Comparison of ENCODE assay signal across 9 cellular contexts in the genomic region with DNA sequence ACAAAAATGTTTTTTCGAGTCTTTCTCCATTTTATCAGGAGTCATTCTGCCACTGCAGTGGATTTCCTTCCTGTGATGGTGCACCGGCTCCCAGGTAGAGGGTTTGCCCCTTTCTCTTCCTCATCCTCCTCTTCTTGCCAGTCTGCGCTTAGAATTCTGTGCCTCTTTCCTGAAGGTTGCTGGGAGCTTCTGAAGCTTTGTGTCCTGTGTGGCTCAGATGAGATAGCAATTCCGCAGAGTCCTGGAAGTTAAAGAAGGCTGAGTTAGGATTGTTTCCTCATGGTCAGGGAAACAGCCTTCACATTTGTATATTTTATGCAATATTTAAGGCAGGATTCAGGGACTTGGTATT. TPM values are rescaled to one million over a fixed set of nuclear protein-coding genes. Genes with fewer than 3 reads are reported as not detected.
DNase-seq lines count a peak whose midpoint lies in the region; ATAC-seq, FAIRE-seq and TF ChIP-seq lines count a peak whose summit lies in the region.
"Had no signal": no experiment of that assay in that cellular context is flagged by ENCODE, and none has a peak within 500 bp of the region (broad histone marks: within the 10 kb centered on the region; RNA-seq: fewer than 3 reads in every experiment).

No MANE protein-coding gene starts in this region.

- no peaks in the 10 kb centered on the region for H3K27me3 ChIP-seq in GM23338 (ENCODE audit: insufficient read depth)
- H3K27me3 ChIP-seq in right cardiac atrium (ENCODE audit: control insufficient read depth, insufficient read depth): no peaks in the 10 kb centered on the region

- no peaks in the 10 kb centered on the region for H3K9me3 ChIP-seq in right cardiac atrium (ENCODE audit: control insufficient read depth, low read length)

- H3K4me1 ChIP-seq in GM23338 (ENCODE audit: insufficient read depth): no peaks in the 10 kb centered on the region; the same call in 1 of the 2 replicates
- no peaks in the 10 kb centered on the region for H3K4me1 ChIP-seq in right cardiac atrium (ENCODE audit: control insufficient read depth, insufficient read depth, low read length)

- H3F3A ChIP-seq in GM23338 (replicated peaks; ENCODE audit: low read depth): no peaks in the 10 kb centered on the region

- DNase-seq in GM23338 (ENCODE audit: low spot score) (no peak), right cardiac atrium (no peak), sciatic nerve (ENCODE audit: low spot score) (no peak), T-helper 1 cell (no peak), LoVo (ENCODE audit: low spot score) (no peak), GM12891 (ENCODE audit: insufficient read length, low spot score) (no peak)
- no peak for DNase-seq in activated naive CD8-positive, alpha-beta T cell treated with anti-CD3 and anti-CD28 coated beads, Interleukin-2, amount 50 U/mL, for 24 hours
- no peak for DNase-seq in activated CD4-positive, alpha-beta memory T cell treated with anti-CD3 and anti-CD28 coated beads, Interleukin-2, amount 10 ng/mL, durations not matched to agents 7 days and 5 days

- intact Hi-C loops in right cardiac atrium (cut with DNase I) (loop anchor here in 3 of 4 donors (5.0 to 10.0 kb wide), 2 partner anchors 61 to 63 kb away; no protein-coding TSS in a partner anchor), sciatic nerve (cut with DNase I) (no loop called here)

- no peaks in the 10 kb centered on the region for H3K36me3 Mint-ChIP-seq in GM23338 (ENCODE audit: low read depth)
- no peaks in the 10 kb centered on the region for H3K36me3 Mint-ChIP-seq in activated naive CD8-positive, alpha-beta T cell treated with anti-CD3 and anti-CD28 coated beads, Interleukin-2, amount 50 U/mL, for 24 hours (ENCODE audit: low read depth)
- no peaks in the 10 kb centered on the region for H3K36me3 Mint-ChIP-seq in activated CD4-positive, alpha-beta memory T cell treated with anti-CD3 and anti-CD28 coated beads, Interleukin-2, amount 10 ng/mL, durations not matched to agents 7 days and 5 days (ENCODE audit: low read depth)

- no peaks in the 10 kb centered on the region for H3K36me3 ChIP-seq in GM23338 (ENCODE audit: insufficient read depth)

- H3K79me2 ChIP-seq in GM23338 (replicated peaks; ENCODE audit: insufficient read depth): no peaks in the 10 kb centered on the region

- H3K27ac ChIP-seq in GM23338 (ENCODE audit: low read depth) (no peak overlapping the region), right cardiac atrium (ENCODE audit: low read length) (peak overlapping the region; percentile 80)

- H4K20me1 ChIP-seq in GM23338 (replicated peaks; ENCODE audit: insufficient read depth): no peaks in the 10 kb centered on the region

- TF ChIP-seq CTCF in GM23338 (conservative IDR thresholded peaks at IDR 0.05; ENCODE audit: low read depth in 2 of 2): no peak

- H3K4me3 ChIP-seq in GM23338 (peak overlapping the region; percentile 43; the same call in 1 of the 2 replicates), right cardiac atrium (ENCODE audit: low read length) (peak overlapping the region; percentile 69)

- POLR2A ChIA-PET in activated CD4-positive, alpha-beta memory T cell treated with anti-CD3 and anti-CD28 coated beads, Interleukin-2, amount 10 ng/mL, durations not matched to agents 7 days and 5 days (lab: Charles Lee): no interaction called here

- H3K4me1 Mint-ChIP-seq in GM23338: no peaks in the 10 kb centered on the region; the same call in 2 of the 3 replicates
- H3K4me1 Mint-ChIP-seq in activated naive CD8-positive, alpha-beta T cell treated with anti-CD3 and anti-CD28 coated beads, Interleukin-2, amount 50 U/mL, for 24 hours: peaks cover 23% of the 10 kb centered on the region
- peaks cover 10% of the 10 kb centered on the region for H3K4me1 Mint-ChIP-seq in activated CD4-positive, alpha-beta memory T cell treated with anti-CD3 and anti-CD28 coated beads, Interleukin-2, amount 10 ng/mL, durations not matched to agents 7 days and 5 days

- no peak overlapping the region for H3K4me3 Mint-ChIP-seq in GM23338
- H3K4me3 Mint-ChIP-seq in activated naive CD8-positive, alpha-beta T cell treated with anti-CD3 and anti-CD28 coated beads, Interleukin-2, amount 50 U/mL, for 24 hours: peak overlapping the region; percentile 13
- H3K4me3 Mint-ChIP-seq in activated CD4-positive, alpha-beta memory T cell treated with anti-CD3 and anti-CD28 coated beads, Interleukin-2, amount 10 ng/mL, durations not matched to agents 7 days and 5 days: no peak overlapping the region

- CTCF ChIA-PET in activated CD4-positive, alpha-beta memory T cell treated with anti-CD3 and anti-CD28 coated beads, Interleukin-2, amount 10 ng/mL, durations not matched to agents 7 days and 5 days (lab: Charles Lee): interaction anchor here (0.6 to 2.1 kb wide), 5 partner anchors 9 to 244 kb away, joined by 3 to 11 read pairs (median 5); partner anchors contain the start of gene TEX12

- FAIRE-seq in GM12891 (lab: Jason Lieb, UNC): no peak
- FAIRE-seq: bronchial epithelial cell had no signal

- H2AFZ ChIP-seq in GM23338: no peak overlapping the region

- no peaks in the 10 kb centered on the region for H3K9me3 Mint-ChIP-seq in GM23338
- H3K9me3 Mint-ChIP-seq in activated naive CD8-positive, alpha-beta T cell treated with anti-CD3 and anti-CD28 coated beads, Interleukin-2, amount 50 U/mL, for 24 hours: no peaks in the 10 kb centered on the region
- no peaks in the 10 kb centered on the region for H3K9me3 Mint-ChIP-seq in activated CD4-positive, alpha-beta memory T cell treated with anti-CD3 and anti-CD28 coated beads, Interleukin-2, amount 10 ng/mL, durations not matched to agents 7 days and 5 days

- no peak overlapping the region for H3K27ac Mint-ChIP-seq in GM23338
- no peak overlapping the region for H3K27ac Mint-ChIP-seq in activated naive CD8-positive, alpha-beta T cell treated with anti-CD3 and anti-CD28 coated beads, Interleukin-2, amount 50 U/mL, for 24 hours
- H3K27ac Mint-ChIP-seq in activated CD4-positive, alpha-beta memory T cell treated with anti-CD3 and anti-CD28 coated beads, Interleukin-2, amount 10 ng/mL, durations not matched to agents 7 days and 5 days: no peak overlapping the region

- peak overlapping the region; percentile 71 for H3K4me2 ChIP-seq in GM23338

- no peaks in the 10 kb centered on the region for H3K9me2 ChIP-seq in GM23338 (ENCODE audit: insufficient read depth)

- no peak for ATAC-seq in GM23338
- ATAC-seq in activated naive CD8-positive, alpha-beta T cell treated with anti-CD3 and anti-CD28 coated beads, Interleukin-2, amount 50 U/mL, for 24 hours: no peak
- ATAC-seq in right cardiac atrium: peak; percentile 52 to 58
- peak; percentile 51 for ATAC-seq in sciatic nerve

- no peak for TF ChIP-seq POLR2A in GM12891 (IDR thresholded peaks at IDR 0.05; ENCODE audit: low read depth, low read length)

- 6% methylated on average over 4 of the region's 4 CpGs for WGBS in right cardiac atrium

- H3K27me3 Mint-ChIP-seq in GM23338 (ENCODE audit: insufficient read depth, low read depth, poor library complexity): peaks cover 4% of the 10 kb centered on the region
- H3K27me3 Mint-ChIP-seq in activated naive CD8-positive, alpha-beta T cell treated with anti-CD3 and anti-CD28 coated beads, Interleukin-2, amount 50 U/mL, for 24 hours: peaks cover 30% of the 10 kb centered on the region
- peaks cover 27% of the 10 kb centered on the region for H3K27me3 Mint-ChIP-seq in activated CD4-positive, alpha-beta memory T cell treated with anti-CD3 and anti-CD28 coated beads, Interleukin-2, amount 10 ng/mL, durations not matched to agents 7 days and 5 days

TF ChIP-seq in GM12891, 5 proteins besides CTCF, POLR2A, EP300 and RAD21:
- TF ChIP-seq TAF1 (IDR thresholded peaks at IDR 0.05; ENCODE audit: low read depth, low read length) (no peak), PAX5 (IDR thresholded peaks at IDR 0.05; ENCODE audit: insufficient read depth, low read length, severe bottlenecking) (no peak), POLR2AphosphoS5 (IDR thresholded peaks at IDR 0.05; ENCODE audit: low read depth, low read length) (no peak), POU2F2 (IDR thresholded peaks at IDR 0.05; ENCODE audit: low read depth, low read length) (no peak), SPI1 (IDR thresholded peaks at IDR 0.05; ENCODE audit: low read depth, low read length) (no peak)
TF ChIP-seq in GM12891: peak in this region for 0.

RNA-seq across cellular contexts. Expression of gene BCO2, which starts 0.3 kb away (rescaled TPM):
- total RNA-seq in GM23338 (2014; rRNA removed; shearing (Covaris generic)): 0.63 and 1.4 TPM in 2 replicates
- polyA plus RNA-seq in GM23338 (2016; fragmentation: Nextera tagmentation; extraction: Ambion mirVana) (0.59 and 1.1 TPM in 2 replicates), right cardiac atrium (70.8 TPM)
- total RNA-seq in right cardiac atrium (100 to 1,000 TPM in 2 of 4 donors, 10 to 100 TPM in 2; 78.3 to 147 (median 96.8) TPM), sciatic nerve (15.6 TPM)
- 1 to 10 TPM; 1.0 to 1.4 TPM for total RNA-seq in activated CD4-positive, alpha-beta memory T cell treated with anti-CD3 and anti-CD28 coated beads, Interleukin-2, amount 10 ng/mL, durations not matched to agents 7 days and 5 days
- polyA plus RNA-seq in GM12891 (2012; ENCODE audit: low read depth, missing spikeins): 0.42 TPM

RNA-seq across cellular contexts. Expression of gene TEX12, which starts 8.4 kb away (rescaled TPM):
- 0.35 TPM in 1 of 2 replicates, not detected in the other for total RNA-seq in GM23338 (2014; rRNA removed; shearing (Covaris generic))
- polyA plus RNA-seq in GM23338 (2016; fragmentation: Nextera tagmentation; extraction: Ambion mirVana): 1.1 TPM in 1 of 2 replicates, not detected in the other
- total RNA-seq in right cardiac atrium: 1 to 10 TPM in 1 of 4 donors, not detected in 3; 1.1 TPM
- polyA plus RNA-seq in right cardiac atrium: 0.20 TPM
- 0.58 TPM for total RNA-seq in sciatic nerve
- total RNA-seq in activated CD4-positive, alpha-beta memory T cell treated with anti-CD3 and anti-CD28 coated beads, Interleukin-2, amount 10 ng/mL, durations not matched to agents 7 days and 5 days: under 1 TPM in 1 of 2 experiments, not detected in 1; 0.30 TPM
- polyA plus RNA-seq in GM12891 (2012; ENCODE audit: low read depth, missing spikeins): not detected

RNA-seq across cellular contexts. Expression of gene IL18, which starts 11.7 kb away (rescaled TPM):
- 0.28 and 3.5 TPM in 2 replicates for total RNA-seq in GM23338 (2014; rRNA removed; shearing (Covaris generic))
- 1.7 and 1.8 TPM in 2 replicates for polyA plus RNA-seq in GM23338 (2016; fragmentation: Nextera tagmentation; extraction: Ambion mirVana)
- total RNA-seq in right cardiac atrium: 1 to 10 TPM; 2.9 to 4.9 (median 4.5) TPM
- 3.1 TPM for polyA plus RNA-seq in right cardiac atrium
- total RNA-seq in sciatic nerve: 20.3 TPM
- not detected for total RNA-seq in activated CD4-positive, alpha-beta memory T cell treated with anti-CD3 and anti-CD28 coated beads, Interleukin-2, amount 10 ng/mL, durations not matched to agents 7 days and 5 days
- 3.0 TPM for polyA plus RNA-seq in GM12891 (2012; ENCODE audit: low read depth, missing spikeins)

RNA-seq across cellular contexts. Expression of gene PTS, which starts 50.7 kb away (rescaled TPM):
- total RNA-seq in GM23338 (2014; rRNA removed; shearing (Covaris generic)): 19.9 and 29.1 TPM in 2 replicates
- 85.5 and 103 TPM in 2 replicates for polyA plus RNA-seq in GM23338 (2016; fragmentation: Nextera tagmentation; extraction: Ambion mirVana)
- 10 to 100 TPM; 22.9 to 28.3 (median 26.7) TPM for total RNA-seq in right cardiac atrium
- polyA plus RNA-seq in right cardiac atrium: 40.7 TPM
- 39.5 TPM for total RNA-seq in sciatic nerve
- 10 to 100 TPM; 20.5 to 22.9 TPM for total RNA-seq in activated CD4-positive, alpha-beta memory T cell treated with anti-CD3 and anti-CD28 coated beads, Interleukin-2, amount 10 ng/mL, durations not matched to agents 7 days and 5 days
- polyA plus RNA-seq in GM12891 (2012; ENCODE audit: low read depth, missing spikeins): 10.2 TPM

Comparison
In these comparisons a context has a peak if more than half of its experiments do, and no peak if none do; other contexts are left out.
1. ATAC-seq: peak in right cardiac atrium (2 of 2) and sciatic nerve (single experiment); none in GM23338 (single experiment) and activated naive CD8-positive, alpha-beta T cell treated with anti-CD3 and anti-CD28 coated beads, Interleukin-2, amount 50 U/mL, for 24 hours (single experiment).